Comparison of ENCODE assay signal across 1 cellular context in the genomic region with DNA sequence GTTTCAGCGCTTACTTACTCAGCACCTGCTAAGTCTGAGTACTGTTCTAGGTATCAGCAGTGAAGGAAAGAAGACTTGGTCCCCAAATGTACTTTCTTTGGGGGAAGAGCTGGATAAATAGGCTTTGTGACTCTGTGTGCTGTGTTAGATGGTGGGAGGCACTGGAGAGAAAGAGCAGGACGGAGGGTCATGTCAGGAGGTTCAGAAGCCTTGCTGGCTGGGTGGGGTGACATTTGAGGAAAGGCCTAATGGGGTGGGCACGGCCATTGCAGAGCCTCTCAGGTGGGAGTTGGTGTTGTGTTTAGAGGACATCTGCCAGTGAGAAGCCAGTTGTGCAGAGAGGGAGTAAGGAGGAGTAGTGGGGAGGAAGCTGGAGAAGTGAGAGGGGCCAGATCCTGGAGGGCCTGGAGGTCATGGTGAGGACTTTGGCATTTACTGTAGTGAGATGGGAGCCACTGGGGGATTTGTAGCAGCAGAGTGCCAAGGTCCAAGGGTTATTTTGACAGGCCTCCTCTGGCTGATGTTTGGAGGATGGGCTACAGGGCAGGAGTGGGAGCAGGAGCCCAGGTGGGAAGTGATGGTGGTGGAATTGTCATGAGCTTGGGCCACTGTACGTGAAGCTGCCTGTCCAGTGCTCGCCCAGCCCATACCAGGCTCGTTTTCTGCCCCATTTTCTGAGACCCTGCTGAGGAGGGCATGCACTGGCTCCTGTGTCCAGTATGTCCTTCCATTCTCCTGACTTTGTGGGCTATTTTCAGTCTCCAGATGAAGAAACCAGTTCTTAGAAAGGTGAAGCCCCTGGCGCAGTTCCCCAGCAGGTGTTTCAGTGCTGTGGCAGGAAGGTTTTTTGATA.
TF ChIP-seq lines count a peak whose summit lies in the region.

No MANE protein-coding gene starts in this region.

TF ChIP-seq in endothelial cell of umbilical vein, 7 proteins besides CTCF, POLR2A, EP300 and RAD21 (continued from another document):
- TF ChIP-seq, protein P1, sequence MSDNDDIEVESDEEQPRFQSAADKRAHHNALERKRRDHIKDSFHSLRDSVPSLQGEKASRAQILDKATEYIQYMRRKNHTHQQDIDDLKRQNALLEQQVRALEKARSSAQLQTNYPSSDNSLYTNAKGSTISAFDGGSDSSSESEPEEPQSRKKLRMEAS (IDR thresholded peaks at IDR 0.05; ENCODE audit: insufficient read depth, insufficient read length): no peak
- TF ChIP-seq GATA2 (IDR thresholded peaks at IDR 0.05; ENCODE audit: insufficient read depth, insufficient read length, low read depth, low read length) (no peak), JUN (IDR thresholded peaks at IDR 0.05; ENCODE audit: borderline replicate concordance, insufficient read depth, insufficient read length, low read depth) (no peak)
